In genomic region chr4:181890031-181890430, GRCh38 we compare ENCODE assay signal across 24 cellular contexts.
"Had no signal": no experiment of that assay in that cellular context is flagged by ENCODE, and none has a peak within 500 bp of the region (broad histone marks: within the 10 kb centered on the region; RNA-seq: fewer than 3 reads in every experiment).

No MANE protein-coding gene starts in this region.

- H3K27ac ChIP-seq: colonic mucosa, coronary artery, dorsolateral prefrontal cortex, epithelial cell of prostate, esophagus muscularis mucosa, esophagus squamous epithelium, foreskin keratinocyte, gastrocnemius medialis, gastroesophageal sphincter, heart left ventricle, heart right ventricle had no signal

- H3K9me3 ChIP-seq: colonic mucosa, esophagus muscularis mucosa, esophagus squamous epithelium, gastrocnemius medialis, gastroesophageal sphincter, heart right ventricle had no signal

- H3K4me3 ChIP-seq: colonic mucosa, coronary artery, dorsolateral prefrontal cortex, esophagus muscularis mucosa, esophagus squamous epithelium, gastrocnemius medialis, gastroesophageal sphincter, heart left ventricle, heart right ventricle had no signal

- ATAC-seq: effector memory CD8-positive, alpha-beta T cell; esophagus mucosa; foreskin keratinocyte; gastrocnemius medialis; gastroesophageal sphincter; heart left ventricle; heart right ventricle had no signal

- DNase-seq: colonic mucosa; cortex of kidney; dermis blood vessel endothelial cell; dorsolateral prefrontal cortex; effector CD4-positive, alpha-beta T cell; effector CD8-positive, alpha-beta T cell; effector memory CD4-positive, alpha-beta T cell; effector memory CD8-positive, alpha-beta T cell; endodermal cell; erythroblast; esophagus squamous epithelium; foreskin fibroblast; foreskin keratinocyte; foreskin melanocyte; gastrocnemius medialis; glutamatergic neuron; head of caudate nucleus; heart left ventricle; heart right ventricle had no signal

- H3K4me1 ChIP-seq: colonic mucosa, esophagus muscularis mucosa, esophagus squamous epithelium, foreskin keratinocyte, gastrocnemius medialis, gastroesophageal sphincter, heart left ventricle, heart right ventricle had no signal

- H3K27me3 ChIP-seq: colonic mucosa, esophagus muscularis mucosa, esophagus squamous epithelium, foreskin keratinocyte, gastrocnemius medialis, gastroesophageal sphincter, heart right ventricle had no signal

- H3K36me3 ChIP-seq: colonic mucosa, esophagus muscularis mucosa, esophagus squamous epithelium, gastrocnemius medialis, gastroesophageal sphincter, heart left ventricle, heart right ventricle had no signal
